8 cellular contexts compared by ENCODE assay signal in genomic region chr2:46847185-46847710, GRCh38.
DNase-seq lines count a peak whose midpoint lies in the region; ATAC-seq and TF ChIP-seq lines count a peak whose summit lies in the region.

No MANE protein-coding gene starts in this region.

- in situ Hi-C loops in transverse colon (cut with MboI; ENCODE audit: low pct_ligation_motif_present in 1 of 4, low pct_unique_long_range_greater_than_20kb in 1 of 4, low sequenced_read_pairs in 3 of 4) = no loop called here

- peaks cover 47 to 59% (median 55%) of the 10 kb centered on the region in 4 donors for H3K4me1 ChIP-seq in transverse colon
- H3K4me1 ChIP-seq in CD4-positive, alpha-beta memory T cell (ENCODE audit: insufficient read depth, low read length) = no peaks in the 10 kb centered on the region

- H3K4me1 Mint-ChIP-seq in CD4-positive, alpha-beta memory T cell = no peaks in the 10 kb centered on the region

- H3K4me3 ChIP-seq in transverse colon = no peak overlapping the region
- H3K4me3 ChIP-seq in CD4-positive, alpha-beta memory T cell (ENCODE audit: low read length in 2 of 2) = no peak overlapping the region

- TF ChIP-seq POLR2A in transverse colon (IDR thresholded peaks at IDR 0.05) = no peak

- WGBS in transverse colon (ENCODE audit: low coverage in 1 of 2), 2 donors = 28% methylated on average over 12 of the region's 12 CpGs; no CpG with 5 or more reads in 1 of the 2 donors

- POLR2A ChIA-PET in CD4-positive, alpha-beta memory T cell (lab: Charles Lee; ENCODE audit: partially characterized antibody) = no interaction called here

- no peaks in the 10 kb centered on the region for H3K36me3 ChIP-seq in transverse colon
- H3K36me3 ChIP-seq in CD4-positive, alpha-beta memory T cell (ENCODE audit: insufficient read depth, low read length) = no peaks in the 10 kb centered on the region

- TF ChIP-seq EP300 in transverse colon (IDR thresholded peaks at IDR 0.05; ENCODE audit: low read depth) = peak; percentile 85

- H3K4me3 Mint-ChIP-seq in CD4-positive, alpha-beta memory T cell = no peak overlapping the region

- no peaks in the 10 kb centered on the region for H3K9me3 ChIP-seq in transverse colon
- H3K9me3 ChIP-seq in CD4-positive, alpha-beta memory T cell (ENCODE audit: control insufficient read depth in 1 of 2, low read length in 2 of 2) = no peaks in the 10 kb centered on the region

- H3K9me3 Mint-ChIP-seq in CD4-positive, alpha-beta memory T cell = no peaks in the 10 kb centered on the region

- CTCF ChIA-PET in CD4-positive, alpha-beta memory T cell (lab: Charles Lee; ENCODE audit: partially characterized antibody) = no interaction called here

- intact Hi-C loops in transverse colon (cut with DNase I; ENCODE audit: low total_unique reads) = no loop called here
- intact Hi-C loops in CD4-positive, alpha-beta memory T cell (cut with micrococcal nuclease) = no loop called here

- peak overlapping the region; percentile 91 to 95 (median 92) for H3K27ac ChIP-seq in transverse colon
- H3K27ac ChIP-seq in CD4-positive, alpha-beta memory T cell (ENCODE audit: low read depth, low read length) = no peak overlapping the region

- no peak overlapping the region for H3K27ac Mint-ChIP-seq in CD4-positive, alpha-beta memory T cell

- H3K36me3 Mint-ChIP-seq in CD4-positive, alpha-beta memory T cell = no peaks in the 10 kb centered on the region

- peak; percentile 27 for DNase-seq in NCI-H748 (lab: John Stamatoyannopoulos, UW; ENCODE audit: unreplicated experiment)
- DNase-seq in NCI-H748 treated with DMSO at 0.1 percent for 48 hours (lab: John Stamatoyannopoulos, UW) = no peak
- peak; percentile 75 for DNase-seq in brain pericyte (ENCODE audit: low read depth, low spot score)
- DNase-seq in left kidney (ENCODE audit: low read depth, low spot score) = peak; percentile 76
- DNase-seq in transverse colon = peak; percentile 96
- no peak for DNase-seq in CD4-positive, alpha-beta memory T cell
- no peak for DNase-seq in stimulated activated CD4-positive, alpha-beta T cell treated with anti-CD3 and anti-CD28 coated beads, Interleukin-1b, Interleukin-23, amount 100 ng/mL, for 48 hours

- no peak for TF ChIP-seq CTCF in transverse colon (IDR thresholded peaks at IDR 0.05)

- H3K27me3 Mint-ChIP-seq in CD4-positive, alpha-beta memory T cell = peaks cover 5 to 11% of the 10 kb centered on the region in 2 donors

- ATAC-seq in GM21526 (IDR thresholded peaks at IDR 0.05; ENCODE audit: low FRiP score, unreplicated experiment) = no peak

- no peaks in the 10 kb centered on the region for H3K27me3 ChIP-seq in transverse colon
- no peaks in the 10 kb centered on the region for H3K27me3 ChIP-seq in CD4-positive, alpha-beta memory T cell (ENCODE audit: insufficient read depth, low read length)

Comparison
In these comparisons a context has a peak if more than half of its experiments do, and no peak if none do; other contexts are left out.
1. DNase-seq: peak in NCI-H748 (single experiment), brain pericyte (single experiment), left kidney (single experiment) and transverse colon (single experiment); none in NCI-H748 treated with DMSO at 0.1 percent for 48 hours (single experiment), CD4-positive, alpha-beta memory T cell (0 of 5) and stimulated activated CD4-positive, alpha-beta T cell treated with anti-CD3 and anti-CD28 coated beads, Interleukin-1b, Interleukin-23, amount 100 ng/mL, for 48 hours (single experiment).